24 cellular contexts compared by ENCODE assay signal in the genomic region with DNA sequence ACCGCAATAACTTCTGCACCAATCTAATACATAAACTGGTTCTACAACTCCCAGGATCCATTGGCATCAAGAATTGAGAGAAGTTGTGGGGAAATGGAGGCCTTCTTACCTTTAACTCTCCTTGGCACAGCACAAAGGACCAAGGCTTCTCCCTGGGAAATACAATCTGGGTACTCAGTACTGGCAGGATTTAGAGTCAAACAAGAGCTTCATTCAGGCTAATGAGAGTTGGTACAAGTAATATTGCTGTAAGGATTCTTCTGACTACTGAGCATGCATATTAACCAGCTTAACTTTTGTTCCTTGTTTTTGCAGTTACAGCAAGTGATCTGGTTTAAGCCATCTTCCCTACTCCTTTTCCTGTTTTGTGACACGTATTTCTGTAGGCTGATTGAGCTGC.
"Had no signal": no experiment of that assay in that cellular context is flagged by ENCODE, and none has a peak within 500 bp of the region (broad histone marks: within the 10 kb centered on the region; RNA-seq: fewer than 3 reads in every experiment).

No MANE protein-coding gene starts in this region.

- H3K9me3 ChIP-seq: adrenal gland, breast epithelium, esophagus squamous epithelium, gastroesophageal sphincter, heart left ventricle, lower lobe of right lung, ovary, psoas muscle, SK-N-SH, tibial nerve had no signal

- ATAC-seq: activated T-cell treated with anti-CD3 and anti-CD28 coated beads, Interleukin-2, amount 50 U/mL, for 72 hours; gastroesophageal sphincter; heart left ventricle; left colon; lower lobe of right lung; naive thymus-derived CD4-positive, alpha-beta T cell; psoas muscle; right cardiac atrium; stimulated activated naive CD8-positive, alpha-beta T cell treated with anti-CD3 and anti-CD28 coated beads, Interleukin-15, Interleukin-2, amounts not matched to agents 100 U/mL and 50 U/mL, for 24 hours; WTC11 had no signal

- DNase-seq: activated CD4-positive, alpha-beta T cell treated with anti-CD3 and anti-CD28 coated beads, Interleukin-2, amount 50 U/mL, for 48 hours; activated effector memory CD4-positive, alpha-beta T cell treated with anti-CD3 and anti-CD28 coated beads, Interleukin-2, amount 50 U/mL, for 16 hours; activated naive CD4-positive, alpha-beta T cell treated with anti-CD3 and anti-CD28 coated beads, Interleukin-2, amount 50 U/mL, for 16 hours; activated T-cell treated with anti-CD3 and anti-CD28 coated beads, Interleukin-2, amount 50 U/mL, for 72 hours; adrenal gland; endodermal cell; esophagus squamous epithelium; heart left ventricle; islet precursor cell; left colon; lower lobe of right lung; naive thymus-derived CD4-positive, alpha-beta T cell; ovary; psoas muscle; right cardiac atrium; SK-N-SH; stimulated activated CD4-positive, alpha-beta T cell treated with anti-CD3 and anti-CD28 coated beads, Interleukin-4, amount 100 ng/mL, for 24 hours; stimulated activated naive CD8-positive, alpha-beta T cell treated with anti-CD3 and anti-CD28 coated beads, Interleukin-15, Interleukin-2, amounts not matched to agents 100 U/mL and 50 U/mL, for 24 hours; T1000 had no signal

- H3K4me3 Mint-ChIP-seq: activated T-cell treated with anti-CD3 and anti-CD28 coated beads, Interleukin-2, amount 50 U/mL, for 72 hours; endodermal cell; WTC11 had no signal

- H3K36me3 ChIP-seq: adrenal gland, breast epithelium, esophagus squamous epithelium, gastroesophageal sphincter, heart left ventricle, lower lobe of right lung, ovary, tibial nerve had no signal

- H3K27me3 Mint-ChIP-seq: naive thymus-derived CD4-positive, alpha-beta T cell had no signal

- H3K9ac ChIP-seq: SK-N-SH had no signal

- H3K27me3 ChIP-seq: adrenal gland, breast epithelium, esophagus squamous epithelium, gastroesophageal sphincter, heart left ventricle, ovary, tibial nerve had no signal

- H3K4me1 Mint-ChIP-seq: endodermal cell had no signal

- H3K27ac Mint-ChIP-seq: endodermal cell, WTC11 had no signal

- H3K36me3 Mint-ChIP-seq: WTC11 had no signal

- H3K27ac ChIP-seq: adrenal gland, breast epithelium, coronary artery, esophagus squamous epithelium, gastroesophageal sphincter, heart left ventricle, lower lobe of right lung, ovary, psoas muscle had no signal

- H3K9me3 Mint-ChIP-seq: endodermal cell had no signal

- H3K4me2 ChIP-seq: SK-N-SH had no signal

- H3K4me3 ChIP-seq: adrenal gland, breast epithelium, coronary artery, esophagus squamous epithelium, gastroesophageal sphincter, heart left ventricle, lower lobe of right lung, ovary, psoas muscle, tibial nerve had no signal

- H3K4me1 ChIP-seq: adrenal gland, breast epithelium, psoas muscle had no signal
